Comparison of ENCODE assay signal across 8 cellular contexts in genomic region chr16:2026461-2027023, GRCh38. TPM values are rescaled to one million over a fixed set of nuclear protein-coding genes. Genes with fewer than 3 reads are reported as not detected.
DNase-seq lines count a peak whose midpoint lies in the region; ATAC-seq and TF ChIP-seq lines count a peak whose summit lies in the region.

TSS of gene NHERF2 (plus strand) at chr16:2026902. CDS start at chr16:2027006, 104 bp downstream.

- 7 to 29% (median 11%) methylated on average over 10 to 59 of the region's 59 CpGs for WGBS in psoas muscle, 3 donors

- peak within 1 kb of the TSS; percentile 78 for H3K4me3 Mint-ChIP-seq in activated naive CD8-positive, alpha-beta T cell

- H3K4me1 ChIP-seq in BE2C (0 out of 2 replicates have a peak, but pooled peaks cover 4% of the 10 kb centered on the region), HUES48 (ENCODE audit: control insufficient read depth, insufficient read depth, low read length) (no peaks in the 10 kb centered on the region), psoas muscle (peaks cover 24% of the 10 kb centered on the region)

- no peak within 1 kb of the TSS for H3K27ac Mint-ChIP-seq in activated naive CD8-positive, alpha-beta T cell

- H3K9ac ChIP-seq in HUES48 (ENCODE audit: low read depth, low read length), result no peak within 1 kb of the TSS

- no peak within 1 kb of the TSS for H3K27ac ChIP-seq in HUES48 (ENCODE audit: low read depth, low read length)
- peak within 1 kb of the TSS; percentile 70 for H3K27ac ChIP-seq in psoas muscle

- ATAC-seq in left cardiac atrium (peak; percentile 2 to 18), psoas muscle (peak; percentile 10 to 38 (median 26)), HG02973 (IDR thresholded peaks at IDR 0.05; ENCODE audit: unreplicated experiment) (no peak), HG03108 (IDR thresholded peaks at IDR 0.05; ENCODE audit: unreplicated experiment) (no peak), GM18498 (IDR thresholded peaks at IDR 0.05; ENCODE audit: unreplicated experiment) (no peak)

- intact Hi-C loops in left cardiac atrium (cut with DNase I) (no loop called here), psoas muscle (cut with DNase I) (loop anchor here in 1 of 2 donors (1.0 kb wide), 1 partner anchor 46 kb away; no protein-coding TSS in a partner anchor)

- no peaks in the 10 kb centered on the region for H3K9me3 Mint-ChIP-seq in activated naive CD8-positive, alpha-beta T cell (ENCODE audit: low read depth)

- H3K27me3 Mint-ChIP-seq in activated naive CD8-positive, alpha-beta T cell, result peaks cover 3% of the 10 kb centered on the region

- no peaks in the 10 kb centered on the region for H3K36me3 ChIP-seq in BE2C
- H3K36me3 ChIP-seq in HUES48 (ENCODE audit: control insufficient read depth, insufficient read depth, low read length), result no peaks in the 10 kb centered on the region
- peaks cover 0 to 5% of the 10 kb centered on the region in 2 donors for H3K36me3 ChIP-seq in psoas muscle (ENCODE audit: insufficient read depth in 1 of 2, low read depth in 1 of 2)

- H3K27me3 ChIP-seq in BE2C (no peaks in the 10 kb centered on the region), HUES48 (ENCODE audit: control insufficient read depth, insufficient read depth, low read length) (peaks cover 34% of the 10 kb centered on the region), psoas muscle (ENCODE audit: insufficient read depth in 3 of 3, low read length in 2 of 3) (peaks cover 0 to 3% (median 2%) of the 10 kb centered on the region in 3 donors)

- no peak for TF ChIP-seq CTCF in BE2C (IDR thresholded peaks at IDR 0.05; ENCODE audit: low read depth, low read length)
- TF ChIP-seq CTCF in psoas muscle (IDR thresholded peaks at IDR 0.05), result no peak

- H3K36me3 Mint-ChIP-seq in activated naive CD8-positive, alpha-beta T cell, result no peaks in the 10 kb centered on the region

- H3K9me3 ChIP-seq in BE2C, result no peaks in the 10 kb centered on the region
- no peaks in the 10 kb centered on the region for H3K9me3 ChIP-seq in HUES48 (ENCODE audit: control insufficient read depth, insufficient read depth, low read length)
- H3K9me3 ChIP-seq in psoas muscle, result no peaks in the 10 kb centered on the region

- H3K4me3 ChIP-seq in BE2C (ENCODE audit: low read depth, low read length), result peak within 1 kb of the TSS; percentile 33
- peak within 1 kb of the TSS; percentile 49 for H3K4me3 ChIP-seq in HUES48 (ENCODE audit: low read depth, low read length)
- H3K4me3 ChIP-seq in psoas muscle, result peak within 1 kb of the TSS; percentile 78

- DNase-seq in BE2C (no peak), left cardiac atrium (no peak), psoas muscle (peak in 1 of 2 donors; percentile 66)

- peaks cover 19% of the 10 kb centered on the region for H3K4me1 Mint-ChIP-seq in activated naive CD8-positive, alpha-beta T cell (ENCODE audit: low read depth)

RNA-seq across cellular contexts. Expression of gene NHERF2, which starts in this region (rescaled TPM):
- 41.3 TPM for polyA plus RNA-seq in BE2C (2012; ENCODE audit: insufficient read depth, insufficient read length, low read depth)
- 100 to 1,000 TPM; 164 to 242 TPM for total RNA-seq in left cardiac atrium
- total RNA-seq in psoas muscle, result 100 to 1,000 TPM in 1 of 4 donors, 10 to 100 TPM in 3; 61.6 to 156 (median 90.4) TPM
- 10 to 100 TPM; 76.4 to 90.8 (median 86.2) TPM for polyA plus RNA-seq in psoas muscle

Comparison
In these comparisons a context has a peak if more than half of its experiments do, and no peak if none do; other contexts are left out.
1. ATAC-seq: peak in left cardiac atrium (2 of 2) and psoas muscle (4 of 4); none in HG02973 (single experiment), HG03108 (single experiment) and GM18498 (single experiment).
2. Peak in every context shown above with its lines, with median percentiles within 50 percentile points of each other: H3K4me3 ChIP-seq.